ENCODE assay signal across 20 cellular contexts in genomic region chr7:38393874-38394273, GRCh38.
DNase-seq lines count a peak whose midpoint lies in the region; ATAC-seq lines count a peak whose summit lies in the region.
"Had no signal": no experiment of that assay in that cellular context is flagged by ENCODE, and none has a peak within 500 bp of the region (broad histone marks: within the 10 kb centered on the region; RNA-seq: fewer than 3 reads in every experiment).

No MANE protein-coding gene starts in this region.

- DNase-seq in naive B cell: no peak
- DNase-seq in activated gamma-delta T cell (lab: John Stamatoyannopoulos, UW): no peak
- no peak for DNase-seq in activated effector memory CD4-positive, alpha-beta T cell treated with Interleukin-2 at 50 U/mL for 16 hours
- no peak for DNase-seq in effector memory CD4-positive, alpha-beta T cell
- DNase-seq: activated CD8-positive, alpha-beta memory T cell treated with anti-CD3 and anti-CD28 coated beads, Interleukin-2, amount 10 ng/mL, durations not matched to agents 7 days and 5 days; BE2C; foreskin fibroblast; H7; immature natural killer cell; NCI-H345; SK-N-SH; stimulated activated CD4-positive, alpha-beta T cell treated with anti-CD3 and anti-CD28 coated beads, Interleukin-4, amount 100 ng/mL, for 1 hour; uterus; WERI-Rb-1 had no signal

- no peaks in the 10 kb centered on the region for H3K27me3 ChIP-seq in effector memory CD4-positive, alpha-beta T cell (replicated peaks; ENCODE audit: control insufficient read depth, insufficient read depth, low read length, poor library complexity, severe bottlenecking)
- H3K27me3 ChIP-seq: uterus had no signal

- H3K4me3 ChIP-seq in effector memory CD4-positive, alpha-beta T cell (ENCODE audit: insufficient read depth, low read depth, low read length, poor library complexity, severe bottlenecking): no peak overlapping the region
- H3K4me3 ChIP-seq: uterus had no signal

- H3K4me3 Mint-ChIP-seq in naive B cell: peak overlapping the region in 1 of 8 donors; percentile 10
- H3K4me3 Mint-ChIP-seq: activated CD8-positive, alpha-beta memory T cell treated with anti-CD3 and anti-CD28 coated beads, Interleukin-2, amount 10 ng/mL, durations not matched to agents 7 days and 5 days; activated naive CD4-positive, alpha-beta T cell treated with anti-CD3 and anti-CD28 coated beads, Interleukin-2, amount 50 U/mL, for 24 hours; immature natural killer cell; neural crest cell had no signal

- no peaks in the 10 kb centered on the region for H3K36me3 Mint-ChIP-seq in naive B cell
- H3K36me3 Mint-ChIP-seq: activated naive CD4-positive, alpha-beta T cell treated with anti-CD3 and anti-CD28 coated beads, Interleukin-2, amount 50 U/mL, for 24 hours had no signal

- no peaks in the 10 kb centered on the region for H3K27me3 Mint-ChIP-seq in naive B cell
- H3K27me3 Mint-ChIP-seq: activated CD8-positive, alpha-beta memory T cell treated with anti-CD3 and anti-CD28 coated beads, Interleukin-2, amount 10 ng/mL, durations not matched to agents 7 days and 5 days; activated naive CD4-positive, alpha-beta T cell treated with anti-CD3 and anti-CD28 coated beads, Interleukin-2, amount 50 U/mL, for 24 hours had no signal

- H3K9me3 ChIP-seq in effector memory CD4-positive, alpha-beta T cell (ENCODE audit: control insufficient read depth, low read length): no peaks in the 10 kb centered on the region
- H3K9me3 ChIP-seq: BE2C, SK-N-SH, uterus had no signal

- H3K27ac Mint-ChIP-seq in naive B cell: no peak overlapping the region
- H3K27ac Mint-ChIP-seq: activated CD8-positive, alpha-beta memory T cell treated with anti-CD3 and anti-CD28 coated beads, Interleukin-2, amount 10 ng/mL, durations not matched to agents 7 days and 5 days; activated naive CD4-positive, alpha-beta T cell treated with anti-CD3 and anti-CD28 coated beads, Interleukin-2, amount 50 U/mL, for 24 hours; immature natural killer cell had no signal

- H3K4me1 Mint-ChIP-seq in naive B cell: peaks cover 19 to 22% (median 20%) of the 10 kb centered on the region in 3 donors

- ATAC-seq in GM18519 (IDR thresholded peaks at IDR 0.05; ENCODE audit: low FRiP score, unreplicated experiment) (peak; percentile 46), GM21447 (IDR thresholded peaks at IDR 0.05; ENCODE audit: unreplicated experiment) (peak; percentile 71), HG02943 (IDR thresholded peaks at IDR 0.05; ENCODE audit: low read depth, unreplicated experiment) (peak; percentile 66), naive B cell (ENCODE audit: low read depth in 2 of 2) (peak; percentile 55 to 70), GM19455 (IDR thresholded peaks at IDR 0.05; ENCODE audit: unreplicated experiment) (no peak)
- ATAC-seq: activated CD8-positive, alpha-beta memory T cell treated with anti-CD3 and anti-CD28 coated beads, Interleukin-2, amount 10 ng/mL, durations not matched to agents 7 days and 5 days had no signal

- no peaks in the 10 kb centered on the region for H3K36me3 ChIP-seq in effector memory CD4-positive, alpha-beta T cell (ENCODE audit: control insufficient read depth, insufficient read depth, low read length)
- H3K36me3 ChIP-seq: BE2C, uterus, WERI-Rb-1 had no signal

- H3K27ac ChIP-seq in effector memory CD4-positive, alpha-beta T cell (ENCODE audit: insufficient read depth, low read length, poor library complexity, severe bottlenecking): no peak overlapping the region
- H3K27ac ChIP-seq: uterus, WERI-Rb-1 had no signal

- peaks cover 0 to 4% (median 0%) of the 10 kb centered on the region in 7 donors for H3K9me3 Mint-ChIP-seq in naive B cell
- H3K9me3 Mint-ChIP-seq: activated naive CD4-positive, alpha-beta T cell treated with anti-CD3 and anti-CD28 coated beads, Interleukin-2, amount 50 U/mL, for 24 hours; immature natural killer cell had no signal

- peaks cover 3% of the 10 kb centered on the region for H3K4me1 ChIP-seq in effector memory CD4-positive, alpha-beta T cell (ENCODE audit: control insufficient read depth, insufficient read depth, low read length, poor library complexity, severe bottlenecking)
- H3K4me1 ChIP-seq: BE2C, uterus had no signal
